1 cellular context compared by ENCODE assay signal in genomic region chr21:34020005-34020847, GRCh38.
TF ChIP-seq lines count a peak whose summit lies in the region.

No MANE protein-coding gene starts in this region.

TF ChIP-seq in GM12878, 131 proteins besides CTCF, POLR2A, EP300 and RAD21 (continued from another document and continues in another):
- TF ChIP-seq IRF5 (IDR thresholded peaks at IDR 0.05; ENCODE audit: borderline replicate concordance) (no peak), CHD1 (IDR thresholded peaks at IDR 0.05; ENCODE audit: low read depth, low read length) (no peak), LARP7 (IDR thresholded peaks at IDR 0.05) (0 out of 2 replicates have a peak, but pooled peaks have one; percentile 32), RCOR1 (conservative IDR thresholded peaks at IDR 0.05; ENCODE audit: low read depth, low read length) (no peak), TARDBP (IDR thresholded peaks at IDR 0.05; ENCODE audit: borderline replicate concordance) (no peak), GABPA (IDR thresholded peaks at IDR 0.05; ENCODE audit: low read depth) (peak; percentile 50; the same call in 1 of the 2 replicates), MAX (IDR thresholded peaks at IDR 0.05; ENCODE audit: low read depth, low read length) (no peak), KAT2A (conservative IDR thresholded peaks at IDR 0.05; ENCODE audit: control insufficient read depth, low read depth, low read length) (no peak), ASH2L (IDR thresholded peaks at IDR 0.05; ENCODE audit: borderline replicate concordance, low read depth) (no peak), PAX8 (IDR thresholded peaks at IDR 0.05) (no peak), USF2 (IDR thresholded peaks at IDR 0.05; ENCODE audit: borderline replicate concordance, low read depth, low read length) (no peak), WRNIP1 (IDR thresholded peaks at IDR 0.05; ENCODE audit: borderline replicate concordance, low read depth, low read length) (no peak), STAT3 (IDR thresholded peaks at IDR 0.05; ENCODE audit: low read depth, low read length) (no peak), IKZF2 (IDR thresholded peaks at IDR 0.05) (peak; percentile 76 to 80), MXI1 (IDR thresholded peaks at IDR 0.05; ENCODE audit: low read depth, low read length) (no peak), CBFB (IDR thresholded peaks at IDR 0.05; ENCODE audit: low read depth) (no peak; the same call in 1 of the 2 replicates), RB1 (IDR thresholded peaks at IDR 0.05; ENCODE audit: borderline replicate concordance) (peak; percentile 66; the same call in 1 of the 2 replicates), JUNB (IDR thresholded peaks at IDR 0.05) (peak; percentile 91), PRDM15 (CRISPR knock-in tag; IDR thresholded peaks at IDR 0.05) (no peak), BCL11A (IDR thresholded peaks at IDR 0.05; ENCODE audit: low read depth, low read length) (peak; percentile 62), CHD2 (IDR thresholded peaks at IDR 0.05; ENCODE audit: borderline replicate concordance, low read depth, low read length) (0 out of 2 replicates have a peak, but pooled peaks have one; percentile 39), IRF4 (IDR thresholded peaks at IDR 0.05; ENCODE audit: low read depth, low read length) (peak; percentile 85), PKNOX1 (IDR thresholded peaks at IDR 0.05) (peak; percentile 82), RAD51 (IDR thresholded peaks at IDR 0.05) (no peak), POU2F2 (IDR thresholded peaks at IDR 0.05; ENCODE audit: borderline replicate concordance, low read depth, low read length) (peak; percentile 25; the same call in 2 of the 3 replicates), ETV6 (conservative IDR thresholded peaks at IDR 0.05 in 1 of 2, IDR thresholded peaks at IDR 0.05 in 1 of 2; ENCODE audit: borderline replicate concordance in 1 of 2, low read depth in 1 of 2) (peak in 1 of 2 experiments; percentile 69; a peak in 1 of 4 replicates), NFYA (IDR thresholded peaks at IDR 0.05; ENCODE audit: borderline replicate concordance, low read depth, low read length) (no peak), CEBPB (IDR thresholded peaks at IDR 0.05; ENCODE audit: borderline replicate concordance in 1 of 2, low read depth in 2 of 2, low read length in 2 of 2) (peak in 1 of 2 experiments; percentile 74; a peak in 1 of 4 replicates), CBX3 (IDR thresholded peaks at IDR 0.05; ENCODE audit: borderline replicate concordance, low read depth) (no peak), MTA3 (IDR thresholded peaks at IDR 0.05; ENCODE audit: borderline replicate concordance, low read length) (peak; percentile 28; the same call in 1 of the 2 replicates), YBX1 (IDR thresholded peaks at IDR 0.05) (no peak), EED (IDR thresholded peaks at IDR 0.05; ENCODE audit: low read depth) (peak; percentile 89), NR2F1 (conservative IDR thresholded peaks at IDR 0.05) (peak; percentile 49; the same call in 1 of the 2 replicates), CREM (IDR thresholded peaks at IDR 0.05; ENCODE audit: low read depth) (peak; percentile 56; the same call in 1 of the 2 replicates), HSF1 (IDR thresholded peaks at IDR 0.05; ENCODE audit: low read depth, low read length) (peak; percentile 89; the same call in 1 of the 2 replicates), SUPT20H (IDR thresholded peaks at IDR 0.05; ENCODE audit: borderline replicate concordance, control insufficient read depth, low read depth, low read length) (no peak), TAF1 (IDR thresholded peaks at IDR 0.05; ENCODE audit: borderline replicate concordance, low read depth, low read length) (no peak), SMAD5 (IDR thresholded peaks at IDR 0.05; ENCODE audit: low read depth) (no peak), CHD4 (IDR thresholded peaks at IDR 0.05) (no peak), POLR2AphosphoS2 (IDR thresholded peaks at IDR 0.05; ENCODE audit: low read depth, low read length) (no peak), MEF2A (IDR thresholded peaks at IDR 0.05; ENCODE audit: insufficient read depth, low read depth, low read length) (peak; percentile 53; the same call in 1 of the 2 replicates), MLLT1 (IDR thresholded peaks at IDR 0.05) (no peak; the same call in 1 of the 2 replicates), TCF3 (IDR thresholded peaks at IDR 0.05; ENCODE audit: borderline replicate concordance, insufficient read depth, low read depth, low read length) (peak; percentile 79; the same call in 1 of the 2 replicates), SUZ12 (IDR thresholded peaks at IDR 0.05; ENCODE audit: unreplicated experiment) (no peak), HDAC2 (IDR thresholded peaks at IDR 0.05) (no peak), SREBF1 (IDR thresholded peaks at IDR 0.05; ENCODE audit: low read length) (no peak), SIX5 (IDR thresholded peaks at IDR 0.05; ENCODE audit: low read depth, low read length, severe bottlenecking) (no peak), NR2C1 (IDR thresholded peaks at IDR 0.05) (no peak), EZH2 (IDR thresholded peaks at IDR 0.05; ENCODE audit: borderline replicate concordance, control insufficient read depth, low read depth, low read length) (no peak), BACH1 (IDR thresholded peaks at IDR 0.05; ENCODE audit: borderline replicate concordance) (0 out of 2 replicates have a peak, but pooled peaks have one; percentile 45), ZNF274 (IDR thresholded peaks at IDR 0.05; ENCODE audit: insufficient read depth, insufficient read length) (no peak), ZBTB33 (IDR thresholded peaks at IDR 0.05) (no peak), PBX3 (IDR thresholded peaks at IDR 0.05; ENCODE audit: insufficient replicate concordance, low read depth, low read length) (peak; percentile 78), EGR1 (IDR thresholded peaks at IDR 0.05; ENCODE audit: borderline replicate concordance in 1 of 2, low read depth in 2 of 2, low read length in 2 of 2) (no peak), KLF5 (IDR thresholded peaks at IDR 0.05; ENCODE audit: partially characterized antibody) (no peak), PAX5 (IDR thresholded peaks at IDR 0.05; ENCODE audit: borderline replicate concordance, low read depth, low read length) (peak; percentile 50; the same call in 1 of the 2 replicates), CBX5 (IDR thresholded peaks at IDR 0.05; ENCODE audit: low read depth) (0 out of 2 replicates have a peak, but pooled peaks have one; percentile 43), ESRRA (IDR thresholded peaks at IDR 0.05; ENCODE audit: low read length) (no peak; the same call in 1 of the 2 replicates), CREB1 (IDR thresholded peaks at IDR 0.05; ENCODE audit: low read depth) (no peak), ZNF24 (IDR thresholded peaks at IDR 0.05) (no peak), ZNF217 (IDR thresholded peaks at IDR 0.05) (no peak)
